ENCODE assay signal across 20 cellular contexts in the genomic region with DNA sequence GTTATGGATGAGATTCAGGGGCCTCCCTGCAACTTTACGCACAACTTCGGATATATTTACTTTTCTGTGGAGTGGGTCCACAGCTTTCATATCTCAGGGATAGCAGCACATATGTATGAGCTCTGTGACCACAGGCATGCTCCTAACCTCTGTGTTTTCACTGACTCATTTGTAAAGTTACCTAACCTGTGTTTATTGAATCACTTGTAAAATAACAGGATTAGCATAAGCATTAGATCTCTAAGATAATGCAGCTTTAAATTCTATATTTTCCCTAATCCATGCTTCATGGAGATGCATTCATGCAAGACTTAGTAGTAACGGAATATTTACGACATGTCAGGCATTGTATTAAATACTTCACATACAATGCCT. TPM values are rescaled to one million over a fixed set of nuclear protein-coding genes. Genes with fewer than 3 reads are reported as not detected.
DNase-seq lines count a peak whose midpoint lies in the region; ATAC-seq and TF ChIP-seq lines count a peak whose summit lies in the region.
"Had no signal": no experiment of that assay in that cellular context is flagged by ENCODE, and none has a peak within 500 bp of the region (broad histone marks: within the 10 kb centered on the region; RNA-seq: fewer than 3 reads in every experiment).

No MANE protein-coding gene starts in this region.

- no peak overlapping the region for H3K4me3 Mint-ChIP-seq in chondrocyte (ENCODE audit: unreplicated experiment)
- H3K4me3 Mint-ChIP-seq: CD4-positive, alpha-beta T cell; neural crest cell had no signal

- H3K9me3 ChIP-seq in AG04450 (ENCODE audit: control insufficient read depth, insufficient read depth, low read length), result no peaks in the 10 kb centered on the region
- peaks cover 0 to 9% (median 0%) of the 10 kb centered on the region in 11 donors for H3K9me3 ChIP-seq in heart right ventricle
- H3K9me3 ChIP-seq: psoas muscle, testis had no signal

- TF ChIP-seq CTCF in AG04450 (IDR thresholded peaks at IDR 0.05; ENCODE audit: low read depth, low read length), result no peak
- TF ChIP-seq CTCF in astrocyte of the cerebellum (IDR thresholded peaks at IDR 0.05; ENCODE audit: low read depth, low read length, missing control alignments), result no peak
- TF ChIP-seq CTCF in fibroblast of the aortic adventitia (IDR thresholded peaks at IDR 0.05; ENCODE audit: insufficient read depth, low read length), result no peak
- no peak for TF ChIP-seq CTCF in chondrocyte (IDR thresholded peaks at IDR 0.05)
- no peak for TF ChIP-seq CTCF in heart right ventricle (IDR thresholded peaks at IDR 0.05)

- peak overlapping the region; percentile 57 for H3K27ac ChIP-seq in AG04450 (ENCODE audit: low read depth, low read length)
- H3K27ac ChIP-seq in heart right ventricle, result no peak overlapping the region
- H3K27ac ChIP-seq: A549, cardiac muscle cell, psoas muscle, testis had no signal

- no peak for ATAC-seq in heart right ventricle
- ATAC-seq: A549; activated naive CD4-positive, alpha-beta T cell treated with anti-CD3 and anti-CD28 coated beads, Interleukin-2, amount 50 U/mL, for 72 hours; left colon; psoas muscle had no signal

- POLR2A ChIA-PET in AG04450 (lab: Yijun Ruan, JAX), result interaction anchor here (0.7 to 1.1 kb wide), 3 partner anchors 13 to 381 kb away, joined by 3 to 5 read pairs (median 4); no protein-coding TSS in a partner anchor

- peaks cover 9% of the 10 kb centered on the region for H3K9me3 Mint-ChIP-seq in chondrocyte (ENCODE audit: low read depth)
- H3K9me3 Mint-ChIP-seq: CD4-positive, alpha-beta T cell had no signal

- CTCF ChIA-PET in AG04450 (lab: Charles Lee), result interaction anchor here (0.8 to 1.2 kb wide), 3 partner anchors 9 to 175 kb away, joined by 3 to 11 read pairs (median 4); no protein-coding TSS in a partner anchor

- no peaks in the 10 kb centered on the region for H3K4me1 ChIP-seq in heart right ventricle
- H3K4me1 ChIP-seq: A549, psoas muscle, testis had no signal

- intact Hi-C loops in heart right ventricle (cut with DNase I), result no loop called here

- H3K36me3 Mint-ChIP-seq in chondrocyte (ENCODE audit: low read depth), result no peaks in the 10 kb centered on the region
- H3K36me3 Mint-ChIP-seq: activated naive CD4-positive, alpha-beta T cell treated with anti-CD3 and anti-CD28 coated beads, Interleukin-2, amount 50 U/mL, for 72 hours had no signal

- no peaks in the 10 kb centered on the region for H3K4me1 Mint-ChIP-seq in chondrocyte (ENCODE audit: low read depth)

- no peak overlapping the region for H3K4me3 ChIP-seq in AG04450 (ENCODE audit: low read depth, low read length)
- no peak overlapping the region for H3K4me3 ChIP-seq in astrocyte of the cerebellum (ENCODE audit: low read depth, low read length)
- no peak overlapping the region for H3K4me3 ChIP-seq in fibroblast of the aortic adventitia (ENCODE audit: low read depth, low read length)
- no peak overlapping the region for H3K4me3 ChIP-seq in heart right ventricle
- H3K4me3 ChIP-seq: A549, cardiac muscle cell, psoas muscle, testis had no signal

- H3K27me3 ChIP-seq in AG04450 (ENCODE audit: control insufficient read depth, insufficient read depth, low read length), result no peaks in the 10 kb centered on the region
- no peaks in the 10 kb centered on the region for H3K27me3 ChIP-seq in heart right ventricle
- H3K27me3 ChIP-seq: cardiac muscle cell, testis had no signal

- in situ Hi-C loops in astrocyte of the cerebellum (cut with HindIII; ENCODE audit: low sequenced_read_pairs), result no loop called here

- DNase-seq in AG04450 (ENCODE audit: low read depth, low spot score) (peak; percentile 50), HCEC 1CT (peak; percentile 70), astrocyte of the cerebellum (ENCODE audit: low read depth) (peak; percentile 37), fibroblast of the aortic adventitia (ENCODE audit: low read depth) (peak; percentile 45), chondrocyte (ENCODE audit: low spot score) (no peak), DMS114 treated with DMSO at 0.1 percent for 48 hours (lab: John Stamatoyannopoulos, UW; ENCODE audit: unreplicated experiment) (no peak), heart right ventricle (no peak), activated gamma-delta T cell treated with Interleukin-2 at 50 U/mL for 16 hours (no peak)
- DNase-seq: activated CD4-positive, alpha-beta T cell treated with anti-CD3 and anti-CD28 coated beads, Interleukin-2, amount 50 U/mL, for 4 hours; CD4-positive, alpha-beta T cell; DMS79; hypothalamus; left colon; NCI-H1436 treated with DMSO at 0.1 percent for 48 hours; psoas muscle; testis had no signal

- H3K27ac Mint-ChIP-seq in chondrocyte (ENCODE audit: unreplicated experiment), result no peak overlapping the region
- H3K27ac Mint-ChIP-seq: activated naive CD4-positive, alpha-beta T cell treated with anti-CD3 and anti-CD28 coated beads, Interleukin-2, amount 50 U/mL, for 72 hours; CD4-positive, alpha-beta T cell had no signal

- 70 to 84% methylated on average over 4 of the region's 4 CpGs for WGBS in heart right ventricle, 2 donors

- H3K36me3 ChIP-seq in heart right ventricle, result no peaks in the 10 kb centered on the region
- H3K36me3 ChIP-seq: cardiac muscle cell had no signal

- peaks cover 3% of the 10 kb centered on the region for H3K27me3 Mint-ChIP-seq in chondrocyte (ENCODE audit: low read depth)
- H3K27me3 Mint-ChIP-seq: CD4-positive, alpha-beta T cell had no signal

RNA-seq across cellular contexts. Expression of gene DDI1, which starts 47.9 kb away (rescaled TPM):
- polyA plus RNA-seq in AG04450 (2011; rRNA removed) (not detected in 2 replicates), heart right ventricle (not detected)
- not detected in 2 replicates for polyA minus RNA-seq in AG04450 (2011; rRNA and poly(A)+ RNA removed)
- total RNA-seq in fibroblast of the aortic adventitia (ENCODE audit: low replicate concordance) (not detected in 2 replicates), chondrocyte (not detected in 3 replicates), heart right ventricle (not detected)
- total RNA-seq: activated naive CD4-positive, alpha-beta T cell treated with anti-CD3 and anti-CD28 coated beads, Interleukin-2, amount 50 U/mL, for 72 hours; cardiac muscle cell; CD4-positive, alpha-beta T cell; left colon; neural crest cell; psoas muscle had no signal
- polyA plus RNA-seq: A549, psoas muscle had no signal

Comparison
In these comparisons a context has a peak if more than half of its experiments do, and no peak if none do; other contexts are left out.
1. DNase-seq: peak in AG04450 (single experiment), HCEC 1CT (single experiment), astrocyte of the cerebellum (single experiment) and fibroblast of the aortic adventitia (single experiment); none in chondrocyte (single experiment), DMS114 treated with DMSO at 0.1 percent for 48 hours (single experiment), heart right ventricle (0 of 2) and activated gamma-delta T cell treated with Interleukin-2 at 50 U/mL for 16 hours (single experiment).